ENCODE assay signal across 25 cellular contexts in genomic region chr5:135229122-135229521, GRCh38.
"Had no signal": no experiment of that assay in that cellular context is flagged by ENCODE, and none has a peak within 500 bp of the region (broad histone marks: within the 10 kb centered on the region; RNA-seq: fewer than 3 reads in every experiment).

No MANE protein-coding gene starts in this region.

- FAIRE-seq: endometrium had no signal

- H3K79me2 ChIP-seq: parathyroid adenoma had no signal

- H3K4me1 ChIP-seq: parathyroid adenoma, prostate gland, testis had no signal

- DNase-seq: dermis blood vessel endothelial cell; effector memory CD4-positive, alpha-beta T cell; erythroblast; foreskin fibroblast; gastrocnemius medialis; head of caudate nucleus; hippocampal formation; immature natural killer cell; islet precursor cell; left ventricle myocardium superior; lower lobe of right lung; natural killer cell; stimulated activated CD4-positive, alpha-beta T cell treated with anti-CD3 and anti-CD28 coated beads, Interleukin-4, amount 100 ng/mL, for 4 hours; stimulated activated naive CD8-positive, alpha-beta T cell treated with anti-CD3 and anti-CD28 coated beads, Interleukin-15, Interleukin-2, amounts not matched to agents 100 U/mL and 50 U/mL, for 24 hours; substantia nigra; testis had no signal

- H3K9ac ChIP-seq: parathyroid adenoma had no signal

- H3K4me3 ChIP-seq: coronary artery, gastrocnemius medialis, lower lobe of right lung, prostate gland, right atrium auricular region, sigmoid colon, testis, tibial artery had no signal

- H3K27me3 ChIP-seq: gastrocnemius medialis, neutrophil, right atrium auricular region, sigmoid colon, testis, tibial artery had no signal

- H3K27ac ChIP-seq: coronary artery, gastrocnemius medialis, lower lobe of right lung, neutrophil, parathyroid adenoma, prostate gland, right atrium auricular region, testis had no signal

- ATAC-seq: gastrocnemius medialis; left ventricle myocardium superior; lower lobe of right lung; natural killer cell; stimulated activated memory B cell treated with anti-CD40 and anti-IgM and Interleukin-4, amounts not matched to agents 10 μg/mL and 1 μg/mL and 100 μg/mL, for 72 hours; stimulated activated naive CD8-positive, alpha-beta T cell treated with anti-CD3 and anti-CD28 coated beads, Interleukin-15, Interleukin-2, amounts not matched to agents 100 U/mL and 50 U/mL, for 24 hours had no signal

- H2AFZ ChIP-seq: parathyroid adenoma had no signal

- H3K36me3 ChIP-seq: gastrocnemius medialis, lower lobe of right lung, neutrophil, prostate gland, right atrium auricular region, sigmoid colon, tibial artery had no signal

- H3K9me3 ChIP-seq: gastrocnemius medialis, lower lobe of right lung, neutrophil, prostate gland, right atrium auricular region, sigmoid colon, testis, tibial artery had no signal
